11 cellular contexts compared by ENCODE assay signal in the genomic region with DNA sequence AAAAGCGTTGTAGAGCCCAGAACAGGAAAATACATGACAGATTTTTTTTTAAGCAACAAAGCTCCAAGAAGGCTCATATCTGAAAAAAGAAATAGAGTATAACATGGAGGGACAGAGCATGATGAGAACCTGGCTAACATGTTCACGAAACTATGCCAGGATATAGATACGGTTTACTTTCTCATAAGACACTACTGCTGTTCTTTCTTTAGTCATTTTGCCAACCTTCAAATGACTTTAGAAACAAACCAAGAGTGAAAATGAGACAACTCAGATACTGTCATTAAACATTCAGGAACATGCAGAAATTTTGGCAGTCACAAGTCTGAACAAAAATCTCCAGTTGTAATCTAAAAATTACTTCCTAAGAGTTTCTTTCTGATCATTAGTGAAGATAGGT. TPM values are rescaled to one million over a fixed set of nuclear protein-coding genes. Genes with fewer than 3 reads are reported as not detected.
DNase-seq lines count a peak whose midpoint lies in the region; ATAC-seq, FAIRE-seq and TF ChIP-seq lines count a peak whose summit lies in the region.
"Had no signal": no experiment of that assay in that cellular context is flagged by ENCODE, and none has a peak within 500 bp of the region (broad histone marks: within the 10 kb centered on the region; RNA-seq: fewer than 3 reads in every experiment).

No MANE protein-coding gene starts in this region.

- H3K27me3 Mint-ChIP-seq in activated T-cell treated with anti-CD3 and anti-CD28 coated beads, Interleukin-2, amount 50 U/mL, for 4 hours (ENCODE audit: low read depth) = no peaks in the 10 kb centered on the region
- H3K27me3 Mint-ChIP-seq in memory B cell = no peaks in the 10 kb centered on the region

- in situ Hi-C loops in GM12878 (cut with MboI) = loop anchor here (5.0 kb wide), 1 partner anchor 249 kb away; a partner anchor contains a TSS

- H3K36me3 ChIP-seq in GM12878 (ENCODE audit: control insufficient read depth in 2 of 2, insufficient read depth in 2 of 2, low read length in 1 of 2) (no peaks in the 10 kb centered on the region; a peak in 1 of 4 replicates), tibial artery (no peaks in the 10 kb centered on the region)

- TF ChIP-seq POLR2A in GM12878 (IDR thresholded peaks at IDR 0.05; ENCODE audit: low read depth, low read length) = no peak

- H3K27ac ChIP-seq in GM12878 (ENCODE audit: control insufficient read depth, insufficient read depth) (peak overlapping the region; percentile 70), tibial artery (peak overlapping the region; percentile 87 to 90)

- no peak for DNase-seq in activated T-cell treated with anti-CD3 and anti-CD28 coated beads, Interleukin-2, amount 50 U/mL, for 4 hours
- DNase-seq in activated T-cell treated with anti-CD3 and anti-CD28 coated beads for 4 hours (no peak), GM12878 (ENCODE audit: low read depth, low spot score) (no peak), memory B cell (ENCODE audit: low spot score in 2 of 2) (no peak), tibial artery (no peak), sciatic nerve (ENCODE audit: low spot score) (no peak)
- DNase-seq: ACHN; activated CD4-positive, CD25-positive, alpha-beta regulatory T cell treated with anti-CD3 and anti-CD28 coated beads, Interleukin-2, amount 50 U/mL, for 72 hours had no signal

- POLR2A ChIA-PET in GM12878 (lab: Charles Lee) = interaction anchor here (0.6 to 1.5 kb wide), 4 partner anchors 9 to 252 kb away, joined by 3 to 6 read pairs (median 4); no protein-coding TSS in a partner anchor

- no peak overlapping the region for H2AFZ ChIP-seq in GM12878 (ENCODE audit: control insufficient read depth, low read depth, low read length)

- no TSS peak for BruUV-seq in GM12878 (replicated peaks; lab: Mats Ljungman, UMichigan)

- peak overlapping the region; percentile 53 for H3K4me3 Mint-ChIP-seq in activated T-cell treated with anti-CD3 and anti-CD28 coated beads, Interleukin-2, amount 50 U/mL, for 4 hours
- no peak overlapping the region for H3K4me3 Mint-ChIP-seq in memory B cell

- intact Hi-C loops in GM12878 (cut with micrococcal nuclease; ENCODE audit: unreplicated experiment) = loop anchor here (5.0 kb wide), 1 partner anchor 64 kb away; no protein-coding TSS in a partner anchor
- intact Hi-C loops in tibial artery (cut with DNase I; ENCODE audit: low total_unique reads) = loop anchor here (5.0 to 10.0 kb wide), 2 partner anchors 64 to 249 kb away; a partner anchor contains a TSS
- intact Hi-C loops in sciatic nerve (cut with DNase I) = no loop called here

- 0% methylated on average over 3 of the region's 3 CpGs for WGBS in GM12878 (ENCODE audit: insufficient coverage, insufficient replicate concordance, low lambda C conversion rate, missing lambda C conversion rate)

- H3K9ac ChIP-seq in GM12878 (ENCODE audit: control insufficient read depth, insufficient read depth, low read length) = no peak overlapping the region

- FAIRE-seq in GM12878 (lab: Jason Lieb, UNC) = no peak

- peak overlapping the region; percentile 1 for H3K27ac Mint-ChIP-seq in memory B cell

- H3K4me3 ChIP-seq in GM12878 (no peak overlapping the region), tibial artery (peak overlapping the region in 1 of 2 donors; percentile 1)
- H3K4me3 ChIP-seq: MG63 had no signal

- H3K9me3 Mint-ChIP-seq in activated T-cell treated with anti-CD3 and anti-CD28 coated beads, Interleukin-2, amount 50 U/mL, for 4 hours = no peaks in the 10 kb centered on the region
- no peaks in the 10 kb centered on the region for H3K9me3 Mint-ChIP-seq in memory B cell

- H3K27me3 ChIP-seq in GM12878 (replicated peaks in 1 of 2; ENCODE audit: control insufficient read depth in 2 of 2, insufficient read depth in 2 of 2, low read length in 1 of 2) = no peaks in the 10 kb centered on the region
- no peaks in the 10 kb centered on the region for H3K27me3 ChIP-seq in tibial artery
- H3K27me3 ChIP-seq: MG63 had no signal

- peaks cover 9% of the 10 kb centered on the region for H3K36me3 Mint-ChIP-seq in activated T-cell treated with anti-CD3 and anti-CD28 coated beads, Interleukin-2, amount 50 U/mL, for 4 hours (ENCODE audit: insufficient read depth)
- peaks cover 8% of the 10 kb centered on the region for H3K36me3 Mint-ChIP-seq in memory B cell

- no peaks in the 10 kb centered on the region for H4K20me1 ChIP-seq in GM12878 (ENCODE audit: control insufficient read depth, insufficient read depth)

- peaks cover 73% of the 10 kb centered on the region for H3K4me1 Mint-ChIP-seq in activated T-cell treated with anti-CD3 and anti-CD28 coated beads, Interleukin-2, amount 50 U/mL, for 4 hours (ENCODE audit: low read depth)
- peaks cover 20% of the 10 kb centered on the region for H3K4me1 Mint-ChIP-seq in memory B cell

- no peaks in the 10 kb centered on the region; the same call in 2 of the 3 replicates for H3K9me3 ChIP-seq in GM12878 (replicated peaks; ENCODE audit: control insufficient read depth, insufficient read depth, low read length)
- no peaks in the 10 kb centered on the region for H3K9me3 ChIP-seq in tibial artery

- H3K4me1 ChIP-seq in GM12878 (ENCODE audit: control insufficient read depth, insufficient read depth, low read length) (peaks cover 26% of the 10 kb centered on the region), tibial artery (peaks cover 7 to 95% (median 43%) of the 10 kb centered on the region in 4 donors)

- peak overlapping the region; percentile 67; the same call in 1 of the 2 replicates for H3K4me2 ChIP-seq in GM12878 (ENCODE audit: control insufficient read depth, insufficient read depth)

- SMC1A ChIA-PET in GM12878 (lab: Charles Lee; ENCODE audit: uncharacterized antibody, unreplicated experiment) = interaction anchor here (0.5 to 2.7 kb wide), 9 partner anchors 11 to 248 kb away, joined by 3 to 17 read pairs (median 4); a partner anchor contains a TSS

- RAD21 ChIA-PET in GM12878 (lab: Charles Lee; ENCODE audit: unreplicated experiment) = interaction anchor here (0.7 to 2.0 kb wide), 7 partner anchors 9 to 258 kb away, joined by 3 to 13 read pairs (median 5); no protein-coding TSS in a partner anchor

- H3K79me2 ChIP-seq in GM12878 (ENCODE audit: control insufficient read depth, insufficient read depth, low read length) = peaks cover 28% of the 10 kb centered on the region

- CTCF ChIA-PET in GM12878 (lab: Yijun Ruan, JAX) = interaction anchor here (0.7 to 7.2 kb wide), 7 partner anchors 11 to 246 kb away, joined by 3 to 131 read pairs (median 8); a partner anchor contains a TSS

- no peak for TF ChIP-seq CTCF in GM12878 (IDR thresholded peaks at IDR 0.05 in 2 of 3, conservative IDR thresholded peaks at IDR 0.05 in 1 of 3; ENCODE audit: control insufficient read depth in 2 of 3, extremely low read depth in 1 of 3, insufficient read depth in 1 of 3, low read depth in 3 of 3, low read length in 3 of 3)
- no peak for TF ChIP-seq CTCF in tibial artery (IDR thresholded peaks at IDR 0.05)

- no peak for TF ChIP-seq RAD21 in GM12878 (IDR thresholded peaks at IDR 0.05; ENCODE audit: insufficient read depth, low read depth, low read length)

- peak; percentile 50 to 57 for ATAC-seq in activated T-cell treated with anti-CD3 and anti-CD28 coated beads, Interleukin-2, amount 50 U/mL, for 4 hours
- ATAC-seq in GM12878 (no peak), memory B cell (ENCODE audit: low read depth) (no peak), sciatic nerve (no peak), HG03457 (IDR thresholded peaks at IDR 0.05; ENCODE audit: unreplicated experiment) (no peak), HG03520 (IDR thresholded peaks at IDR 0.05; ENCODE audit: unreplicated experiment) (no peak)

- no peak for TF ChIP-seq EP300 in GM12878 (IDR thresholded peaks at IDR 0.05; ENCODE audit: borderline replicate concordance in 1 of 2, control insufficient read depth in 1 of 2, low read depth in 2 of 2, low read length in 2 of 2)

TF ChIP-seq in GM12878, 131 proteins besides CTCF, POLR2A, EP300 and RAD21 (continues in another document):
- TF ChIP-seq, protein P1, sequence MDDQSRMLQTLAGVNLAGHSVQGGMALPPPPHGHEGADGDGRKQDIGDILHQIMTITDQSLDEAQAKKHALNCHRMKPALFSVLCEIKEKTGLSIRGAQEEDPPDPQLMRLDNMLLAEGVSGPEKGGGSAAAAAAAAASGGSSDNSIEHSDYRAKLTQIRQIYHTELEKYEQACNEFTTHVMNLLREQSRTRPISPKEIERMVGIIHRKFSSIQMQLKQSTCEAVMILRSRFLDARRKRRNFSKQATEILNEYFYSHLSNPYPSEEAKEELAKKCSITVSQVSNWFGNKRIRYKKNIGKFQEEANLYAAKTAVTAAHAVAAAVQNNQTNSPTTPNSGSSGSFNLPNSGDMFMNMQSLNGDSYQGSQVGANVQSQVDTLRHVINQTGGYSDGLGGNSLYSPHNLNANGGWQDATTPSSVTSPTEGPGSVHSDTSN (IDR thresholded peaks at IDR 0.05; ENCODE audit: insufficient replicate concordance, low read depth, low read length) = no peak
- TF ChIP-seq SMC3 (IDR thresholded peaks at IDR 0.05; ENCODE audit: borderline replicate concordance, low read length) = no peak
- no peak for TF ChIP-seq EGR1 (IDR thresholded peaks at IDR 0.05; ENCODE audit: borderline replicate concordance in 1 of 2, low read depth in 2 of 2, low read length in 2 of 2)
- TF ChIP-seq NR2F1 (conservative IDR thresholded peaks at IDR 0.05) = no peak
- no peak for TF ChIP-seq CBX5 (IDR thresholded peaks at IDR 0.05; ENCODE audit: low read depth)
- no peak for TF ChIP-seq YBX1 (IDR thresholded peaks at IDR 0.05)
- no peak for TF ChIP-seq SUZ12 (IDR thresholded peaks at IDR 0.05; ENCODE audit: unreplicated experiment)
- no peak for TF ChIP-seq SIX5 (IDR thresholded peaks at IDR 0.05; ENCODE audit: low read depth, low read length, severe bottlenecking)

RNA-seq across cellular contexts. Expression of a gene that starts 14.3 kb away (rescaled TPM):
- 10 to 100 TPM; 55.5 to 66.6 (median 60.6) TPM for total RNA-seq in activated T-cell treated with anti-CD3 and anti-CD28 coated beads, Interleukin-2, amount 50 U/mL, for 4 hours
- 45.1 and 47.9 TPM in 2 replicates for total RNA-seq in GM12878 (2013; cell fraction: nucleolus; rRNA removed)
- total RNA-seq in GM12878 (2014; rRNA removed) (18.3 and 19.5 TPM in 2 replicates), GM12878 (2014; rRNA removed; fragmentation: Illumina TruSeq; extraction: Trizol) (14.8 and 17.2 TPM in 2 replicates), GM12878 (2021) (19.6 and 23.5 TPM in 2 replicates), sciatic nerve (40.3 TPM)
- polyA plus RNA-seq in GM12878 (2011; ENCODE audit: low read depth) = 14.1 TPM
- polyA plus RNA-seq in GM12878 (2011; rRNA removed) (28.0 and 32.0 TPM in 2 replicates), GM12878 (2014; fragmentation: Illumina TruSeq; extraction: Trizol) (19.1 and 24.1 TPM in 2 replicates), GM12878 (2014; fragmentation: Nextera tagmentation; extraction: Ambion mirVana) (1 to 10 TPM; 4.1 to 4.5 TPM), GM12878 (2014; rRNA removed) (13.7 and 17.1 TPM in 2 replicates), GM12878 (2016; fragmentation: Nextera tagmentation; extraction: Ambion mirVana) (10 to 100 TPM; 12.0 to 14.2 TPM)
- polyA plus RNA-seq in GM12878 (2011; cell fraction: cytosol; rRNA removed) = 18.7 and 20.1 TPM in 2 replicates
- polyA plus RNA-seq in GM12878 (2011; cell fraction: nucleus; rRNA removed) = 27.4 and 28.2 TPM in 2 replicates
- 14.0 and 18.7 TPM in 2 replicates for polyA plus RNA-seq in GM12878 (2012)
- 24.7 and 26.7 TPM in 2 replicates for polyA minus RNA-seq in GM12878 (2011; rRNA and poly(A)+ RNA removed)
- 9.6 and 12.5 TPM in 2 replicates for polyA minus RNA-seq in GM12878 (2011; cell fraction: cytosol; rRNA and poly(A)+ RNA removed)
- polyA minus RNA-seq in GM12878 (2011; cell fraction: nucleus; rRNA and poly(A)+ RNA removed) = 10.8 and 17.7 TPM in 2 replicates

Comparison
In these comparisons a context has a peak if more than half of its experiments do, and no peak if none do; other contexts are left out.
1. ATAC-seq: peak in activated T-cell treated with anti-CD3 and anti-CD28 coated beads, Interleukin-2, amount 50 U/mL, for 4 hours (2 of 2); none in GM12878 (single experiment), memory B cell (single experiment), sciatic nerve (single experiment), HG03457 (single experiment) and HG03520 (single experiment).